In the genomic region with DNA sequence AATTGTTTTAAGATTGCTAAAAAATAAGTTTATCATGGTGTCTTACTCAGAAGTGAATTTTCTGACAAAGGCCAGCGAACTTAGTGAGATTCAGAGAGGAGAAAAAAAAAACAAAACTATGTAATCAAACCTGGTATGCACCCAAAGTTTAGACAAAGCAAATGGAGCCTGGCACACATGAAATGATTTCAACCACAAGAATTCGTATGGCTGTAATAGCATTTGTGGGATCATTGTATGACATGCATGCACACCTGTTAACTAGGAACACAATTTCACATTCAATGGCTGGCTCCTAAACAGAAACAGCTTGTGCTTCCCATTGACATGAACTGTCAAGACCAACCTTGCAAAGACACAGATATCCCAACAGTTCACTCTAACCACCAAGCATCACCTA, we compare ENCODE assay signal across 23 cellular contexts.
"Had no signal": no experiment of that assay in that cellular context is flagged by ENCODE, and none has a peak within 500 bp of the region (broad histone marks: within the 10 kb centered on the region; RNA-seq: fewer than 3 reads in every experiment).

No MANE protein-coding gene starts in this region.

- ATAC-seq: gastrocnemius medialis; left lung; mucosa of descending colon; right lobe of liver; stimulated activated memory B cell treated with anti-CD40 and anti-IgM and Interleukin-4, amounts not matched to agents 10 μg/mL and 1 μg/mL and 100 μg/mL, for 72 hours; stimulated activated naive CD8-positive, alpha-beta T cell treated with anti-CD3 and anti-CD28 coated beads, Interleukin-15, amount 100 ng/mL, for 72 hours had no signal

- H3K36me3 ChIP-seq: adrenal gland, esophagus muscularis mucosa, gastrocnemius medialis, left lung, ovary, right lobe of liver had no signal

- DNase-seq: activated CD4-positive, alpha-beta T cell treated with anti-CD3 and anti-CD28 coated beads for 4 hours; activated CD4-positive, alpha-beta T cell treated with anti-CD3 and anti-CD28 coated beads, Interleukin-2, amount 50 U/mL, for 4 hours; activated effector memory CD4-positive, alpha-beta T cell treated with Interleukin-2 at 50 U/mL for 16 hours; activated naive CD4-positive, alpha-beta T cell treated with Interleukin-2 at 50 U/mL for 16 hours; adrenal gland; aorta; gastrocnemius medialis; glutamatergic neuron; left lung; mucosa of descending colon; nephron progenitor cell; ovary; right lobe of liver; small intestine; stimulated activated CD4-positive, alpha-beta T cell treated with anti-CD3 and anti-CD28 coated beads, Interleukin-1b, Interleukin-23, amount 100 ng/mL, for 48 hours; stimulated activated CD4-positive, alpha-beta T cell treated with anti-CD3 and anti-CD28 coated beads, Interleukin-4, amount 100 ng/mL, for 4 hours; stimulated activated CD8-positive, alpha-beta memory T cell treated with anti-CD3 and anti-CD28 coated beads, Interleukin-4, amount 100 ng/mL, for 48 hours; stimulated activated naive CD8-positive, alpha-beta T cell treated with anti-CD3 and anti-CD28 coated beads, Interleukin-15, amount 100 ng/mL, for 72 hours; substantia nigra; T-helper 9 cell had no signal

- H3K4me1 ChIP-seq: adrenal gland, esophagus muscularis mucosa, gastrocnemius medialis, left lung, right lobe of liver had no signal

- H3K4me3 ChIP-seq: adrenal gland, esophagus muscularis mucosa, gastrocnemius medialis, left lung, mucosa of descending colon, ovary, right lobe of liver had no signal

- H3K9me3 ChIP-seq: adrenal gland, esophagus muscularis mucosa, gastrocnemius medialis, left lung, mucosa of descending colon, ovary, right lobe of liver had no signal

- H3K27me3 ChIP-seq: adrenal gland, esophagus muscularis mucosa, gastrocnemius medialis, left lung, ovary, right lobe of liver had no signal

- H3K27ac ChIP-seq: adrenal gland, esophagus muscularis mucosa, gastrocnemius medialis, left lung, ovary, right lobe of liver, VCaP had no signal
